8 cellular contexts compared by ENCODE assay signal in genomic region chr12:68807274-68807575, GRCh38. TPM values are rescaled to one million over a fixed set of nuclear protein-coding genes. Genes with fewer than 3 reads are reported as not detected.
DNase-seq lines count a peak whose midpoint lies in the region; ATAC-seq and TF ChIP-seq lines count a peak whose summit lies in the region.
"Not testable (repeated sequence)": the region's sequence is repeated elsewhere in the genome, so short reads cannot be mapped to it uniquely, and the experiment has no call there.

No MANE protein-coding gene starts in this region.

- H3K79me2 ChIP-seq in SK-N-SH (ENCODE audit: insufficient read depth) (peaks cover 42% of the 10 kb centered on the region), neural cell (replicated peaks; ENCODE audit: insufficient read depth, low read length) (peaks cover 28% of the 10 kb centered on the region)

- peaks cover 27% of the 10 kb centered on the region for H4K20me1 ChIP-seq in SK-N-SH (ENCODE audit: insufficient read depth)
- not testable (repeated sequence) for H4K20me1 ChIP-seq in neural cell (ENCODE audit: insufficient read depth)

- H3K4me2 ChIP-seq in SK-N-SH: peak overlapping the region; percentile 94
- not testable (repeated sequence) for H3K4me2 ChIP-seq in neural cell (ENCODE audit: low read length)

- 20% methylated on average over 8 of the region's 10 CpGs for WGBS in SK-N-SH (ENCODE audit: low lambda C conversion rate)
- 41 to 52% methylated on average over 10 of the region's 10 CpGs for WGBS in endodermal cell (ENCODE audit: insufficient coverage in 1 of 2, insufficient read length in 1 of 2), 2 experiments

- peak overlapping the region; percentile 99 for H3K27ac Mint-ChIP-seq in HFFc6
- peak overlapping the region; percentile 97 for H3K27ac Mint-ChIP-seq in activated naive CD8-positive, alpha-beta T cell treated with anti-CD3 and anti-CD28 coated beads, Interleukin-2, amount 50 U/mL, for 24 hours
- H3K27ac Mint-ChIP-seq in endodermal cell: peak overlapping the region; percentile 96
- peak overlapping the region; percentile 96 to 99 (median 98) for H3K27ac Mint-ChIP-seq in immature natural killer cell

- H3K27ac ChIP-seq in SK-N-SH (ENCODE audit: low read depth in 2 of 2, low read length in 1 of 2) (peak overlapping the region; percentile 96 to 98), endodermal cell (ENCODE audit: low read depth, low read length) (peak overlapping the region; percentile 60), neural cell (ENCODE audit: low read length) (peak overlapping the region; percentile 95), stomach smooth muscle (ENCODE audit: low read length) (peak overlapping the region; percentile 96)

- TF ChIP-seq CTCF in AG10803 (conservative IDR thresholded peaks at IDR 0.05; ENCODE audit: low read length); HFFc6 (IDR thresholded peaks at IDR 0.05); SK-N-SH (IDR thresholded peaks at IDR 0.05); endodermal cell (conservative IDR thresholded peaks at IDR 0.05); neural cell (IDR thresholded peaks at IDR 0.05; ENCODE audit: poor library complexity, severe bottlenecking): not testable (repeated sequence)

- peaks cover 26% of the 10 kb centered on the region for H3K9me3 Mint-ChIP-seq in HFFc6
- H3K9me3 Mint-ChIP-seq in activated naive CD8-positive, alpha-beta T cell treated with anti-CD3 and anti-CD28 coated beads, Interleukin-2, amount 50 U/mL, for 24 hours; endodermal cell; immature natural killer cell: not testable (repeated sequence)

- not testable (repeated sequence) for H3K27me3 ChIP-seq in SK-N-SH (ENCODE audit: insufficient read depth); endodermal cell (ENCODE audit: control insufficient read depth, insufficient read depth, low read length, poor library complexity, severe bottlenecking); neural cell (ENCODE audit: insufficient read depth, low read depth, low read length); stomach smooth muscle (ENCODE audit: control insufficient read depth in 1 of 2, insufficient read depth in 2 of 2, low read length in 2 of 2)

- not testable (repeated sequence) for TF ChIP-seq EP300 in SK-N-SH (IDR thresholded peaks at IDR 0.05; ENCODE audit: borderline replicate concordance in 1 of 2, low read depth in 1 of 2, low read length in 1 of 2); neural cell (conservative IDR thresholded peaks at IDR 0.05; ENCODE audit: poor library complexity, severe bottlenecking)

- peaks cover 33% of the 10 kb centered on the region for H3F3A ChIP-seq in SK-N-SH (replicated peaks; ENCODE audit: insufficient read depth)
- H3F3A ChIP-seq in neural cell (ENCODE audit: insufficient read depth, low read length, poor library complexity, severe bottlenecking): not testable (repeated sequence)

- POLR2A ChIA-PET in SK-N-SH (lab: Yijun Ruan, JAX): interaction anchor here (0.9 to 2.8 kb wide), 3 partner anchors 14 to 61 kb away, joined by 3 to 21 read pairs (median 4); partner anchors contain the start of gene SLC35E3

- CTCF ChIA-PET in SK-N-SH (lab: Yijun Ruan, JAX): interaction anchor here (0.7 to 3.2 kb wide), 6 partner anchors 11 to 499 kb away, joined by 3 to 17 read pairs (median 4); no protein-coding TSS in a partner anchor

- not testable (repeated sequence) for H3K9me3 ChIP-seq in SK-N-SH; endodermal cell (ENCODE audit: control insufficient read depth, low read length); neural cell (ENCODE audit: low read length); stomach smooth muscle (ENCODE audit: control insufficient read depth in 2 of 2, low read length in 2 of 2)

- H3K9me2 ChIP-seq in SK-N-SH; neural cell (ENCODE audit: insufficient read depth, low read length): not testable (repeated sequence)

- peak overlapping the region; percentile 99 for H3K9ac ChIP-seq in SK-N-SH
- peak overlapping the region; percentile 97 for H3K9ac ChIP-seq in endodermal cell (ENCODE audit: extremely low read depth, low read length, poor library complexity, severe bottlenecking)
- H3K9ac ChIP-seq in neural cell (ENCODE audit: low read length): peak overlapping the region; percentile 99
- H3K9ac ChIP-seq in stomach smooth muscle (ENCODE audit: low read length in 2 of 2): peak overlapping the region; percentile 89 to 99

- H3K36me3 Mint-ChIP-seq in HFFc6 (ENCODE audit: low read depth) (peaks cover 29% of the 10 kb centered on the region), endodermal cell (ENCODE audit: low read depth) (peaks cover 28% of the 10 kb centered on the region), immature natural killer cell (peaks cover 4 to 16% (median 4%) of the 10 kb centered on the region in 3 donors)
- H3K36me3 Mint-ChIP-seq in activated naive CD8-positive, alpha-beta T cell treated with anti-CD3 and anti-CD28 coated beads, Interleukin-2, amount 50 U/mL, for 24 hours (ENCODE audit: low read depth): peaks cover 25% of the 10 kb centered on the region

- H3K4me1 ChIP-seq in SK-N-SH (ENCODE audit: control insufficient read depth in 1 of 2, insufficient read depth in 2 of 2, low read depth in 1 of 2, low read length in 1 of 2); endodermal cell (ENCODE audit: control insufficient read depth, insufficient read depth, low read length); stomach smooth muscle (ENCODE audit: control insufficient read depth, insufficient read depth, low read length): not testable (repeated sequence)

- not testable (repeated sequence) for DNase-seq in AG10803 (ENCODE audit: low read depth); HFFc6; SK-N-SH; activated naive CD8-positive, alpha-beta T cell treated with anti-CD3 and anti-CD28 coated beads, Interleukin-2, amount 50 U/mL, for 24 hours; immature natural killer cell
- peak; percentile 86 for DNase-seq in endodermal cell

- peak overlapping the region; percentile 98 for H2AFZ ChIP-seq in SK-N-SH (ENCODE audit: low read depth)
- H2AFZ ChIP-seq in neural cell (ENCODE audit: low read depth, low read length): peak overlapping the region; percentile 75

- not testable (repeated sequence) for H3K27me3 Mint-ChIP-seq in HFFc6 (ENCODE audit: insufficient read depth); activated naive CD8-positive, alpha-beta T cell treated with anti-CD3 and anti-CD28 coated beads, Interleukin-2, amount 50 U/mL, for 24 hours; endodermal cell (ENCODE audit: insufficient read depth)
- H3K27me3 Mint-ChIP-seq in immature natural killer cell (ENCODE audit: low read depth in 3 of 3): peaks cover 13 to 20% (median 17%) of the 10 kb centered on the region in 3 donors

- H3K4me3 Mint-ChIP-seq in HFFc6: peak overlapping the region; percentile 95
- peak overlapping the region; percentile 92 for H3K4me3 Mint-ChIP-seq in activated naive CD8-positive, alpha-beta T cell treated with anti-CD3 and anti-CD28 coated beads, Interleukin-2, amount 50 U/mL, for 24 hours
- peak overlapping the region; percentile 95 for H3K4me3 Mint-ChIP-seq in endodermal cell
- peak overlapping the region; percentile 86 to 97 (median 95) for H3K4me3 Mint-ChIP-seq in immature natural killer cell

- not testable (repeated sequence) for TF ChIP-seq RAD21 in SK-N-SH (IDR thresholded peaks at IDR 0.05; ENCODE audit: low read length); neural cell (conservative IDR thresholded peaks at IDR 0.05)

- not testable (repeated sequence) for ATAC-seq in activated naive CD8-positive, alpha-beta T cell treated with anti-CD3 and anti-CD28 coated beads, Interleukin-2, amount 50 U/mL, for 24 hours

- peaks cover 39% of the 10 kb centered on the region for H3K4me1 Mint-ChIP-seq in HFFc6 (ENCODE audit: low read depth)
- peaks cover 37% of the 10 kb centered on the region for H3K4me1 Mint-ChIP-seq in activated naive CD8-positive, alpha-beta T cell treated with anti-CD3 and anti-CD28 coated beads, Interleukin-2, amount 50 U/mL, for 24 hours
- H3K4me1 Mint-ChIP-seq in endodermal cell: peaks cover 22% of the 10 kb centered on the region
- H3K4me1 Mint-ChIP-seq in immature natural killer cell: peaks cover 33 to 41% of the 10 kb centered on the region in 2 donors

- H3K36me3 ChIP-seq in SK-N-SH (replicated peaks in 1 of 2; ENCODE audit: control insufficient read depth in 1 of 2, insufficient read depth in 2 of 2, low read length in 1 of 2) (peaks cover 13 to 30% of the 10 kb centered on the region in 2 experiments), endodermal cell (ENCODE audit: control insufficient read depth, insufficient read depth, low read length) (peaks cover 21% of the 10 kb centered on the region)
- H3K36me3 ChIP-seq in neural cell (ENCODE audit: insufficient read depth, low read length); stomach smooth muscle (ENCODE audit: control insufficient read depth in 2 of 2, insufficient read depth in 2 of 2, low read length in 2 of 2): not testable (repeated sequence)

- H3K4me3 ChIP-seq in AG10803 (ENCODE audit: low read length) (peak overlapping the region; percentile 97), SK-N-SH (ENCODE audit: low read depth in 2 of 2, low read length in 1 of 2) (peak overlapping the region; percentile 82 to 99), endodermal cell (ENCODE audit: low read length) (peak overlapping the region; percentile 97), neural cell (ENCODE audit: low read length) (peak overlapping the region; percentile 97), stomach smooth muscle (ENCODE audit: low read length in 2 of 2) (peak overlapping the region; percentile 75 to 96)

RNA-seq across cellular contexts. Expression of gene MDM2, which starts 0.8 kb away (rescaled TPM):
- total RNA-seq in HFFc6 (2021; fragmentation: NEBNext Ultra II Directional; extraction: Animal tissue kit (Norgen Biotek cat#: 25700)): 100 to 1,000 TPM; 216 to 270 (median 236) TPM
- 16.9 and 21.5 TPM in 2 replicates for polyA plus RNA-seq in SK-N-SH (2012; rRNA removed)
- 17.7 and 37.8 TPM in 2 replicates for polyA plus RNA-seq in SK-N-SH (2012; cell fraction: cytosol; rRNA removed)
- 60.1 and 67.7 TPM in 2 replicates for polyA plus RNA-seq in SK-N-SH (2012; cell fraction: nucleus; rRNA removed)
- total RNA-seq in endodermal cell: 100 to 1,000 TPM; 102 to 137 TPM
- polyA plus RNA-seq in endodermal cell (2013, experiment 1 of 2): 42.8 TPM
- polyA plus RNA-seq in endodermal cell (2013, experiment 2 of 2): 47.9 TPM
- polyA plus RNA-seq in immature natural killer cell: 10 to 100 TPM; 18.2 to 33.5 (median 19.9) TPM
- polyA plus RNA-seq in neural cell: 26.8 and 37.5 TPM in 2 replicates
- polyA minus RNA-seq in neural cell: 85.9 and 108 TPM in 2 replicates
